ENCODE assay signal across 21 cellular contexts in genomic region chr19:42380155-42380554, GRCh38. TPM values are rescaled to one million over a fixed set of nuclear protein-coding genes. Genes with fewer than 3 reads are reported as not detected.
A peak's percentile ranks its signal among the peaks of the same experiment; 100 is the strongest.
DNase-seq lines count a peak whose midpoint lies in the region; ATAC-seq and TF ChIP-seq lines count a peak whose summit lies in the region.
"Had no signal": no experiment of that assay in that cellular context is flagged by ENCODE, and none has a peak within 500 bp of the region (broad histone marks: within the 10 kb centered on the region; RNA-seq: fewer than 3 reads in every experiment).

No MANE protein-coding gene starts in this region.

- H3K4me1 Mint-ChIP-seq in nephron progenitor cell = peaks cover 28% of the 10 kb centered on the region
- H3K4me1 Mint-ChIP-seq in activated naive CD4-positive, alpha-beta T cell treated with anti-CD3 and anti-CD28 coated beads for 36 hours (ENCODE audit: low read depth) = peaks cover 8% of the 10 kb centered on the region
- H3K4me1 Mint-ChIP-seq: B cell had no signal

- H3K79me2 ChIP-seq in SK-N-SH (ENCODE audit: insufficient read depth) = no peaks in the 10 kb centered on the region

- peak; percentile 44 for DNase-seq in DMS53 (lab: John Stamatoyannopoulos, UW)
- DNase-seq in DMS53 treated with DMSO at 0.1 percent for 48 hours (lab: John Stamatoyannopoulos, UW; ENCODE audit: unreplicated experiment) = no peak
- DNase-seq in SK-N-SH = no peak
- peak in 22 of 61 donors; percentile 7 to 71 (median 22) for DNase-seq in caudate nucleus (lab: John Stamatoyannopoulos, UW)
- DNase-seq in nephron progenitor cell = no peak
- DNase-seq in stimulated activated CD4-positive, alpha-beta T cell treated with anti-CD3 and anti-CD28 coated beads, Interleukin-12 subunit alpha, Interleukin-12 subunit beta, amount 100 ng/mL, for 4 hours = no peak
- DNase-seq in activated naive CD4-positive, alpha-beta T cell treated with anti-CD3 and anti-CD28 coated beads for 36 hours = no peak
- DNase-seq: Caco-2; CD4-positive, CD25-positive, alpha-beta regulatory T cell; CD8-positive, alpha-beta T cell; DMS153; DMS79 treated with DMSO at 0.1 percent for 48 hours; GF-D8; HFFc6 had no signal

- H4K20me1 ChIP-seq in SK-N-SH (ENCODE audit: insufficient read depth) = no peaks in the 10 kb centered on the region
- H4K20me1 ChIP-seq: BLaER1 had no signal

- H3K27ac Mint-ChIP-seq in nephron progenitor cell = peak overlapping the region; percentile 59
- no peak overlapping the region for H3K27ac Mint-ChIP-seq in activated naive CD4-positive, alpha-beta T cell treated with anti-CD3 and anti-CD28 coated beads for 36 hours
- H3K27ac Mint-ChIP-seq: B cell; CD4-positive, CD25-positive, alpha-beta regulatory T cell; CD8-positive, alpha-beta T cell; GM23338; HFFc6 had no signal

- CTCF ChIA-PET in SK-N-SH (lab: Yijun Ruan, JAX) = interaction anchor here (0.6 to 8.1 kb wide), 3 partner anchors 16 to 324 kb away, joined by 3 to 45 read pairs (median 4); no protein-coding TSS in a partner anchor
- CTCF ChIA-PET in activated naive CD4-positive, alpha-beta T cell treated with anti-CD3 and anti-CD28 coated beads for 36 hours (lab: Charles Lee) = interaction anchor here (0.9 to 1.4 kb wide), 2 partner anchors 38 to 272 kb away, joined by 3 to 4 read pairs; no protein-coding TSS in a partner anchor

- TF ChIP-seq CTCF in SK-N-SH (IDR thresholded peaks at IDR 0.05) = no peak
- no peak for TF ChIP-seq CTCF in nephron progenitor cell (IDR thresholded peaks at IDR 0.05)

- no peaks in the 10 kb centered on the region for H3F3A ChIP-seq in SK-N-SH (replicated peaks; ENCODE audit: insufficient read depth)

- POLR2A ChIA-PET in SK-N-SH (lab: Yijun Ruan, JAX) = interaction anchor here (2.4 kb wide), 1 partner anchor 17 kb away, joined by 8 read pairs; no protein-coding TSS in a partner anchor

- intact Hi-C loops in activated naive CD4-positive, alpha-beta T cell treated with anti-CD3 and anti-CD28 coated beads for 36 hours (cut with micrococcal nuclease) = no loop called here

- no peak overlapping the region for H2AFZ ChIP-seq in SK-N-SH (ENCODE audit: low read depth)
- H2AFZ ChIP-seq: GM23338 had no signal

- no peaks in the 10 kb centered on the region for H3K9me3 ChIP-seq in SK-N-SH
- H3K9me3 ChIP-seq: BLaER1, Caco-2, HAP-1 had no signal

- H3K4me3 ChIP-seq in SK-N-SH (ENCODE audit: low read depth in 2 of 2, low read length in 1 of 2) = no peak overlapping the region
- H3K4me3 ChIP-seq: BLaER1, GM23338, HAP-1 had no signal

- no peak for TF ChIP-seq RAD21 in SK-N-SH (IDR thresholded peaks at IDR 0.05; ENCODE audit: low read length)

- no peak overlapping the region for H3K4me3 Mint-ChIP-seq in nephron progenitor cell
- H3K4me3 Mint-ChIP-seq in activated naive CD4-positive, alpha-beta T cell treated with anti-CD3 and anti-CD28 coated beads for 36 hours = no peak overlapping the region
- H3K4me3 Mint-ChIP-seq: B cell; CD8-positive, alpha-beta T cell; GM23338; HFFc6 had no signal

- peaks cover 23% of the 10 kb centered on the region; the same call in 1 of the 2 replicates for H3K27me3 ChIP-seq in SK-N-SH (ENCODE audit: insufficient read depth)
- H3K27me3 ChIP-seq: BLaER1 had no signal

- WGBS in SK-N-SH (ENCODE audit: low lambda C conversion rate) = 34% methylated on average over 6 of the region's 6 CpGs

- no peaks in the 10 kb centered on the region for H3K36me3 ChIP-seq in SK-N-SH (replicated peaks in 1 of 2; ENCODE audit: control insufficient read depth in 1 of 2, insufficient read depth in 2 of 2, low read length in 1 of 2)
- H3K36me3 ChIP-seq: HAP-1 had no signal

- peaks cover 15% of the 10 kb centered on the region for H3K27me3 Mint-ChIP-seq in nephron progenitor cell (ENCODE audit: low read depth, poor library complexity)
- peaks cover 20% of the 10 kb centered on the region for H3K27me3 Mint-ChIP-seq in activated naive CD4-positive, alpha-beta T cell treated with anti-CD3 and anti-CD28 coated beads for 36 hours (ENCODE audit: low read depth)

- no peak for TF ChIP-seq EP300 in SK-N-SH (IDR thresholded peaks at IDR 0.05; ENCODE audit: borderline replicate concordance in 1 of 2, low read depth in 1 of 2, low read length in 1 of 2)

- no peaks in the 10 kb centered on the region for H3K9me3 Mint-ChIP-seq in nephron progenitor cell
- H3K9me3 Mint-ChIP-seq in activated naive CD4-positive, alpha-beta T cell treated with anti-CD3 and anti-CD28 coated beads for 36 hours = no peaks in the 10 kb centered on the region
- H3K9me3 Mint-ChIP-seq: CD4-positive, CD25-positive, alpha-beta regulatory T cell; CD8-positive, alpha-beta T cell; HFFc6 had no signal

- H3K36me3 Mint-ChIP-seq in nephron progenitor cell (ENCODE audit: low read depth) = peaks cover 6% of the 10 kb centered on the region
- no peaks in the 10 kb centered on the region for H3K36me3 Mint-ChIP-seq in activated naive CD4-positive, alpha-beta T cell treated with anti-CD3 and anti-CD28 coated beads for 36 hours (ENCODE audit: low read depth)

- no peaks in the 10 kb centered on the region for H3K9me2 ChIP-seq in SK-N-SH

- no peak overlapping the region for H3K4me2 ChIP-seq in SK-N-SH
- H3K4me2 ChIP-seq: BLaER1, GM23338 had no signal

- ATAC-seq in SK-N-SH treated with all-trans-retinoic acid at 6 μM for 48 hours = peak; percentile 14
- ATAC-seq: CD8-positive, alpha-beta T cell; GM23338 had no signal

- H3K9ac ChIP-seq in SK-N-SH = no peak overlapping the region
- H3K9ac ChIP-seq: BLaER1 had no signal

- no peaks in the 10 kb centered on the region for H3K4me1 ChIP-seq in SK-N-SH (ENCODE audit: control insufficient read depth in 1 of 2, insufficient read depth in 2 of 2, low read depth in 1 of 2, low read length in 1 of 2)
- H3K4me1 ChIP-seq: HAP-1 had no signal

- H3K27ac ChIP-seq in SK-N-SH (ENCODE audit: low read depth in 2 of 2, low read length in 1 of 2) (no peak overlapping the region), caudate nucleus (ENCODE audit: low read depth, low read length) (peak overlapping the region; percentile 3)
- H3K27ac ChIP-seq: 22Rv1, BLaER1, C4-2B had no signal

TF ChIP-seq in SK-N-SH treated with all-trans-retinoic acid at 6 μM for 48 hours, 23 proteins besides CTCF, POLR2A, EP300 and RAD21 (continues in another document):
- TF ChIP-seq CREB5 (CRISPR knock-in tag; IDR thresholded peaks at IDR 0.05; ENCODE audit: low read depth) = no peak
- no peak for TF ChIP-seq CSDC2 (CRISPR knock-in tag; IDR thresholded peaks at IDR 0.05)
- TF ChIP-seq ESRRG (CRISPR knock-in tag; IDR thresholded peaks at IDR 0.05) = no peak
- TF ChIP-seq ZNF8 (CRISPR knock-in tag; IDR thresholded peaks at IDR 0.05) = no peak

TF ChIP-seq in SK-N-SH, 30 proteins besides CTCF, POLR2A, EP300 and RAD21 (continues in another document):
- TF ChIP-seq SMC3 (IDR thresholded peaks at IDR 0.05; ENCODE audit: low read depth, low read length) (no peak), IRF3 (IDR thresholded peaks at IDR 0.05; ENCODE audit: low read depth, low read length) (no peak), USF1 (IDR thresholded peaks at IDR 0.05; ENCODE audit: borderline replicate concordance, low read depth) (no peak), TEAD4 (IDR thresholded peaks at IDR 0.05; ENCODE audit: borderline replicate concordance, insufficient read depth) (no peak), EZH2phosphoT487 (IDR thresholded peaks at IDR 0.05; ENCODE audit: borderline replicate concordance, low read depth) (no peak), TAF1 (IDR thresholded peaks at IDR 0.05; ENCODE audit: borderline replicate concordance, low read depth, low read length) (no peak), RCOR1 (IDR thresholded peaks at IDR 0.05; ENCODE audit: low read length) (no peak)

RNA-seq across cellular contexts. Expression of gene CNFN, which starts 9.9 kb away (rescaled TPM):
- 2.3 and 4.5 TPM in 2 replicates for polyA plus RNA-seq in SK-N-SH (2012; rRNA removed)
- 1.4 and 2.9 TPM in 2 replicates for polyA plus RNA-seq in SK-N-SH (2012; cell fraction: cytosol; rRNA removed)
- polyA plus RNA-seq in SK-N-SH (2012; cell fraction: nucleus; rRNA removed) = 0.80 and 4.0 TPM in 2 replicates
- total RNA-seq in activated naive CD4-positive, alpha-beta T cell treated with anti-CD3 and anti-CD28 coated beads for 36 hours = not detected
- total RNA-seq: CD4-positive, CD25-positive, alpha-beta regulatory T cell; CD8-positive, alpha-beta T cell had no signal

RNA-seq across cellular contexts. Expression of gene LIPE, which starts 47.0 kb away (rescaled TPM):
- 3.2 and 4.4 TPM in 2 replicates for polyA plus RNA-seq in SK-N-SH (2012; rRNA removed)
- polyA plus RNA-seq in SK-N-SH (2012; cell fraction: cytosol; rRNA removed) = 1.4 and 3.0 TPM in 2 replicates
- 5.1 and 5.2 TPM in 2 replicates for polyA plus RNA-seq in SK-N-SH (2012; cell fraction: nucleus; rRNA removed)
- 10 to 100 TPM; 30.2 to 32.5 TPM for total RNA-seq in activated naive CD4-positive, alpha-beta T cell treated with anti-CD3 and anti-CD28 coated beads for 36 hours

RNA-seq across cellular contexts. Expression of gene MEGF8, which starts 54.7 kb away (rescaled TPM):
- 12.0 and 19.1 TPM in 2 replicates for polyA plus RNA-seq in SK-N-SH (2012; rRNA removed)
- polyA plus RNA-seq in SK-N-SH (2012; cell fraction: cytosol; rRNA removed) = 12.4 and 14.8 TPM in 2 replicates
- polyA plus RNA-seq in SK-N-SH (2012; cell fraction: nucleus; rRNA removed) = 18.7 and 25.1 TPM in 2 replicates
- total RNA-seq in activated naive CD4-positive, alpha-beta T cell treated with anti-CD3 and anti-CD28 coated beads for 36 hours = 1 to 10 TPM; 3.3 to 4.0 TPM
